In the genomic region with DNA sequence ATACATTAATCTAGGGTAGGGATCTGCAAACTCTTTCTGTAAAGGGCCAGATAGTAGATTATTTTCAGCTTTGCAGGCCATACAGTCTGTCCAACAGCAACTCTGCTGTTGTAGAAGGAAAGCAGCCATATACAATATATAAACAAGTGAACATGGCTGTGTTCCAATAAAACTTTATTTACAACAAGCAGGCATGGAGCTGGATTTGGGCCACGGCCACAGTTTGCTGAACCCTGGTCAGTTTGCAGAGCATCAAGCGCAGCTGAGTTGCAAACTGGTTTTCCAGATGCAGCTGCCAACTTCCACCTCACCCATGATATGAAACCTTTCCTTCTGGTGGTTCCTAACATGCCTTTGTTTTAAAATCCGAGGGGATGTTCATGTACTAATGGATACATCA, we compare ENCODE assay signal across 19 cellular contexts.
DNase-seq lines count a peak whose midpoint lies in the region; ATAC-seq and TF ChIP-seq lines count a peak whose summit lies in the region.
"Had no signal": no experiment of that assay in that cellular context is flagged by ENCODE, and none has a peak within 500 bp of the region (broad histone marks: within the 10 kb centered on the region; RNA-seq: fewer than 3 reads in every experiment).

No MANE protein-coding gene starts in this region.

- H3K14ac ChIP-seq in neuronal stem cell (ENCODE audit: low read length): no peak overlapping the region

- H4K91ac ChIP-seq in neuronal stem cell (ENCODE audit: low read depth, low read length, poor library complexity): no peak overlapping the region

- no peaks in the 10 kb centered on the region for H3K27me3 ChIP-seq in neuronal stem cell (ENCODE audit: control insufficient read depth in 3 of 3, insufficient read depth in 3 of 3, low read depth in 1 of 3, low read length in 3 of 3)
- H3K27me3 ChIP-seq in stomach smooth muscle (ENCODE audit: control insufficient read depth in 1 of 2, insufficient read depth in 2 of 2, low read length in 2 of 2): no peaks in the 10 kb centered on the region
- H3K27me3 ChIP-seq in lower lobe of right lung (ENCODE audit: low read depth): no peaks in the 10 kb centered on the region

- no peak for ATAC-seq in stimulated activated naive CD8-positive, alpha-beta T cell treated with anti-CD3 and anti-CD28 coated beads, Interleukin-15, amount 100 ng/mL, for 72 hours
- ATAC-seq in GM21515 (IDR thresholded peaks at IDR 0.05; ENCODE audit: unreplicated experiment): no peak
- ATAC-seq in lower lobe of right lung: no peak
- ATAC-seq: Panc1 had no signal

- POLR2A ChIA-PET in HEK293 (lab: Yijun Ruan, JAX): no interaction called here

- no peak overlapping the region for H2BK120ac ChIP-seq in neuronal stem cell (ENCODE audit: low read depth, low read length)

- CTCF ChIA-PET in HEK293 (lab: Yijun Ruan, JAX): interaction anchor here (0.6 to 1.7 kb wide), 9 partner anchors 10 to 301 kb away, joined by 3 to 6 read pairs (median 4); no protein-coding TSS in a partner anchor

- H3K4me1 Mint-ChIP-seq in chondrocyte (ENCODE audit: low read depth): peaks cover 65% of the 10 kb centered on the region
- no peaks in the 10 kb centered on the region for H3K4me1 Mint-ChIP-seq in stimulated activated naive CD8-positive, alpha-beta T cell treated with anti-CD3 and anti-CD28 coated beads, Interleukin-15, amount 100 ng/mL, for 72 hours
- H3K4me1 Mint-ChIP-seq: CD14-positive monocyte had no signal

- intact Hi-C loops in lower lobe of right lung (cut with DNase I): no loop called here

- no peak overlapping the region for H2AK5ac ChIP-seq in neuronal stem cell (ENCODE audit: low read depth, low read length)

- H3K4me1 ChIP-seq in HEK293 (ENCODE audit: control insufficient read depth, insufficient read depth, low read length) (peaks cover 9% of the 10 kb centered on the region), neuronal stem cell (ENCODE audit: control insufficient read depth in 2 of 2, insufficient read depth in 1 of 2, low read depth in 1 of 2, low read length in 2 of 2) (peaks cover 0 to 13% of the 10 kb centered on the region in 2 donors), stomach smooth muscle (ENCODE audit: control insufficient read depth, insufficient read depth, low read length) (peaks cover 22% of the 10 kb centered on the region), lower lobe of right lung (no peaks in the 10 kb centered on the region)

- H3K4me3 Mint-ChIP-seq in chondrocyte (ENCODE audit: unreplicated experiment): no peak overlapping the region
- no peak overlapping the region for H3K4me3 Mint-ChIP-seq in stimulated activated naive CD8-positive, alpha-beta T cell treated with anti-CD3 and anti-CD28 coated beads, Interleukin-15, amount 100 ng/mL, for 72 hours
- H3K4me3 Mint-ChIP-seq: CD14-positive monocyte had no signal

- TF ChIP-seq CTCF in HEK293 (tag by site-specific recombination; IDR thresholded peaks at IDR 0.05) (no peak), chondrocyte (IDR thresholded peaks at IDR 0.05) (no peak), lower lobe of right lung (IDR thresholded peaks at IDR 0.05) (no peak)

- no peak overlapping the region for H2BK15ac ChIP-seq in neuronal stem cell (ENCODE audit: low read length)

- H3K9me3 ChIP-seq in HEK293 (ENCODE audit: control insufficient read depth, insufficient read depth, low read depth, low read length): no peaks in the 10 kb centered on the region
- H3K9me3 ChIP-seq in neuronal stem cell (replicated peaks in 1 of 2; ENCODE audit: control insufficient read depth in 2 of 2, insufficient read depth in 1 of 2, low read depth in 1 of 2, low read length in 2 of 2): peaks cover 0 to 3% of the 10 kb centered on the region in 2 donors
- no peaks in the 10 kb centered on the region for H3K9me3 ChIP-seq in stomach smooth muscle (ENCODE audit: control insufficient read depth in 2 of 2, low read length in 2 of 2)
- H3K9me3 ChIP-seq in lower lobe of right lung: no peaks in the 10 kb centered on the region

- no peak for DNase-seq in chondrocyte (ENCODE audit: low spot score)
- no peak for DNase-seq in neuronal stem cell (ENCODE audit: low spot score)
- no peak for DNase-seq in stimulated activated naive CD8-positive, alpha-beta T cell treated with anti-CD3 and anti-CD28 coated beads, Interleukin-15, amount 100 ng/mL, for 72 hours
- DNase-seq in NCI-H2196 (lab: John Stamatoyannopoulos, UW; ENCODE audit: unreplicated experiment): no peak
- DNase-seq in lower lobe of right lung: no peak
- DNase-seq: ACHN, AML-193, EL, IMR-90, NCI-H1105, NCI-H1694, NCI-H226, NCI-H524 treated with DMSO at 0.1 percent for 48 hours, SHP77 had no signal

- H3K4me3 ChIP-seq in HEK293 (ENCODE audit: low read depth, low read length): no peak overlapping the region
- no peak overlapping the region for H3K4me3 ChIP-seq in neuronal stem cell (ENCODE audit: low read length in 2 of 2)
- H3K4me3 ChIP-seq in stomach smooth muscle (ENCODE audit: low read length in 2 of 2): no peak overlapping the region
- H3K4me3 ChIP-seq in lower lobe of right lung: no peak overlapping the region

- no peak overlapping the region for H3K23ac ChIP-seq in neuronal stem cell (ENCODE audit: low read depth, low read length, poor library complexity)

- no peaks in the 10 kb centered on the region for H3K79me1 ChIP-seq in neuronal stem cell (ENCODE audit: low read depth, low read length)

- no peaks in the 10 kb centered on the region for H3K27me3 Mint-ChIP-seq in chondrocyte (ENCODE audit: low read depth)
- H3K27me3 Mint-ChIP-seq in stimulated activated naive CD8-positive, alpha-beta T cell treated with anti-CD3 and anti-CD28 coated beads, Interleukin-15, amount 100 ng/mL, for 72 hours: peaks cover 26% of the 10 kb centered on the region

- no peaks in the 10 kb centered on the region for H3K36me3 ChIP-seq in HEK293 (ENCODE audit: control insufficient read depth in 2 of 2, insufficient read depth in 1 of 2, low read length in 2 of 2)
- H3K36me3 ChIP-seq in neuronal stem cell (replicated peaks in 1 of 2; ENCODE audit: control insufficient read depth in 2 of 2, insufficient read depth in 2 of 2, low read length in 2 of 2): no peaks in the 10 kb centered on the region
- H3K36me3 ChIP-seq in stomach smooth muscle (ENCODE audit: control insufficient read depth in 2 of 2, insufficient read depth in 2 of 2, low read length in 2 of 2): no peaks in the 10 kb centered on the region
- H3K36me3 ChIP-seq in lower lobe of right lung: no peaks in the 10 kb centered on the region

- no peaks in the 10 kb centered on the region for H3K9me3 Mint-ChIP-seq in chondrocyte (ENCODE audit: low read depth)
- H3K9me3 Mint-ChIP-seq in stimulated activated naive CD8-positive, alpha-beta T cell treated with anti-CD3 and anti-CD28 coated beads, Interleukin-15, amount 100 ng/mL, for 72 hours: no peaks in the 10 kb centered on the region
- H3K9me3 Mint-ChIP-seq: CD14-positive monocyte had no signal

- no peak overlapping the region for H2BK5ac ChIP-seq in neuronal stem cell (ENCODE audit: low read length)

- H3K27ac ChIP-seq in HEK293 (ENCODE audit: extremely low read depth, low read depth, low read length) (no peak overlapping the region), neuronal stem cell (replicated peaks; ENCODE audit: low read length) (no peak overlapping the region), stomach smooth muscle (ENCODE audit: low read length) (peak overlapping the region; percentile 25), lower lobe of right lung (no peak overlapping the region)

- peaks cover 7% of the 10 kb centered on the region for H3K36me3 Mint-ChIP-seq in chondrocyte (ENCODE audit: low read depth)
- H3K36me3 Mint-ChIP-seq: CD14-positive monocyte had no signal

- no peak overlapping the region for H3K9ac ChIP-seq in neuronal stem cell (ENCODE audit: low read depth, low read length, poor library complexity)
- no peak overlapping the region for H3K9ac ChIP-seq in stomach smooth muscle (ENCODE audit: low read length in 2 of 2)

- H3K4ac ChIP-seq in neuronal stem cell (ENCODE audit: low read length): no peak overlapping the region

- no peak overlapping the region for H4K8ac ChIP-seq in neuronal stem cell (ENCODE audit: low read depth, low read length)

- no CpG with 5 or more reads among the region's 3 CpGs for WGBS in neuronal stem cell (ENCODE audit: extremely low coverage in 2 of 2, insufficient read length in 2 of 2, insufficient replicate concordance in 1 of 2), 2 donors

- peak overlapping the region; percentile 31 for H2AFZ ChIP-seq in neuronal stem cell (ENCODE audit: low read length)

- H3K18ac ChIP-seq in neuronal stem cell (ENCODE audit: low read length): no peak overlapping the region

- peak overlapping the region; percentile 90 for H3K27ac Mint-ChIP-seq in chondrocyte (ENCODE audit: unreplicated experiment)
- H3K27ac Mint-ChIP-seq in stimulated activated naive CD8-positive, alpha-beta T cell treated with anti-CD3 and anti-CD28 coated beads, Interleukin-15, amount 100 ng/mL, for 72 hours: no peak overlapping the region
- H3K27ac Mint-ChIP-seq: CD14-positive monocyte had no signal

- no peak overlapping the region for H2BK12ac ChIP-seq in neuronal stem cell (ENCODE audit: low read length)

- no peak overlapping the region for H3K4me2 ChIP-seq in neuronal stem cell (ENCODE audit: insufficient read depth, low read length, poor library complexity, severe bottlenecking)

TF ChIP-seq in HEK293, 187 proteins besides CTCF, POLR2A, EP300 and RAD21:
- TF ChIP-seq ZSCAN16 (tag by site-specific recombination; IDR thresholded peaks at IDR 0.05) (peak; percentile 83), ZNF549 (tag by site-specific recombination; IDR thresholded peaks at IDR 0.05) (no peak)
